ENCODE assay signal across 18 cellular contexts in the genomic region with DNA sequence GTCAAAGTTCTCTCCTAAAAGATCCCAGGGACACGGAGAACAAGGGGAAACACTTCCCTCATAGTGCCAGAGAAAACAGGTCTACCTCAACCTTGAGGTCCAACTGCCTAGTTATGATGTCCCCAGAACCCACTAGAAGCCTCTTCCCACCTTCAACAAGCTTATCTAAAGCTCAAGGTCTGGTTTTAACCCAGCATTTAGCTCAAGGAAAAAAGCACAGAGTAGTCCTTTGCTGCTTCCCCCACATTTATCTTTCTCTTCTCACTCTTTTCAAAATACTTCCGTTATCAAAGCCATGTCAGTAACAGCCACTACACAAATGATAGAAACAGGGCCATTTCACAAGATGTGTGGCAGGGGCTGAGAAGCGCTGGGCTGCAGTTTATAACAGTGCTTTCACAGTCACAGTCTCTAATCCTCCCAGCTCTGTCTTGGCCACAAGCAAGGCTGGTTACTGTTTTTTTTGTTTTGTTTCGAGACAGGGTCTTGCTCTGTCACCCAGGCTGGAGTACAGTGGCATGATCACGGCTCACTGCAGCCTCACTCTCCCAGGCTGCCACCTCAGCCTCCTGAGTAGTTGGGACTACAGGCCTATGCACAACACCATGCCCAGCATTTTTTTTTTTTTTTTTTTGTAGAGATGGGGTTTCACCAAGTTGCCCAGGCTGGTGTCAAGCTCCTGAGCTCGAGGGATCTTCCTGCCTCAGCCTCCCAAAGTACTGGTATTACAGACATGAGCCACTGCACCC.
A peak's percentile ranks its signal among the peaks of the same experiment; 100 is the strongest.
DNase-seq lines count a peak whose midpoint lies in the region; TF ChIP-seq lines count a peak whose summit lies in the region.
"Had no signal": no experiment of that assay in that cellular context is flagged by ENCODE, and none has a peak within 500 bp of the region (broad histone marks: within the 10 kb centered on the region; RNA-seq: fewer than 3 reads in every experiment).

No MANE protein-coding gene starts in this region.

- peak overlapping the region; percentile 44 for H3K27ac ChIP-seq in neutrophil
- H3K27ac ChIP-seq in ovary: no peak overlapping the region
- H3K27ac ChIP-seq: 22Rv1, C4-2B, KMS-11, sigmoid colon, tibial artery had no signal

- WGBS in ovary, 3 donors: 83 to 93% (median 91%) methylated on average over 6 of the region's 6 CpGs

- peaks cover 7% of the 10 kb centered on the region for H3K27me3 Mint-ChIP-seq in brain

- no peak overlapping the region for H3K4me3 ChIP-seq in neutrophil (ENCODE audit: low read depth in 1 of 2, low read length in 1 of 2)
- no peak overlapping the region for H3K4me3 ChIP-seq in ovary
- H3K4me3 ChIP-seq: sigmoid colon, tibial artery had no signal

- H3K4me1 ChIP-seq in neutrophil (ENCODE audit: control insufficient read depth in 1 of 2, insufficient read depth in 1 of 2, low read depth in 1 of 2, low read length in 1 of 2) (peaks cover 30% of the 10 kb centered on the region in 2 experiments), ovary (ENCODE audit: insufficient read depth) (no peaks in the 10 kb centered on the region)
- H3K4me1 ChIP-seq: sigmoid colon, tibial artery had no signal

- no peak overlapping the region for H3K4me3 Mint-ChIP-seq in brain

- intact Hi-C loops in ovary (cut with DNase I): loop anchor here in 2 of 4 donors (10.0 kb wide), 3 partner anchors 817 to 987 kb away; no protein-coding TSS in a partner anchor

- H3K4me1 Mint-ChIP-seq in brain: peaks cover 24% of the 10 kb centered on the region

- H3K36me3 Mint-ChIP-seq in brain: no peaks in the 10 kb centered on the region

- H3K27me3 ChIP-seq in neutrophil (no peaks in the 10 kb centered on the region), ovary (no peaks in the 10 kb centered on the region)
- H3K27me3 ChIP-seq: sigmoid colon, tibial artery had no signal

- H3K9me3 ChIP-seq in neutrophil (no peaks in the 10 kb centered on the region), ovary (no peaks in the 10 kb centered on the region)
- H3K9me3 ChIP-seq: sigmoid colon, tibial artery had no signal

- no peak for TF ChIP-seq CTCF in brain (conservative IDR thresholded peaks at IDR 0.05)
- no peak for TF ChIP-seq CTCF in neutrophil (IDR thresholded peaks at IDR 0.05)
- TF ChIP-seq CTCF in ovary (IDR thresholded peaks at IDR 0.05): no peak

- no peaks in the 10 kb centered on the region for H3K36me3 ChIP-seq in neutrophil
- no peaks in the 10 kb centered on the region for H3K36me3 ChIP-seq in ovary
- H3K36me3 ChIP-seq: sigmoid colon, tibial artery had no signal

- TF ChIP-seq POLR2A in ovary (IDR thresholded peaks at IDR 0.05): no peak

- peaks cover 0 to 3% (median 0%) of the 10 kb centered on the region in 5 experiments for H3K9me3 Mint-ChIP-seq in brain

- no peak for TF ChIP-seq EP300 in ovary (IDR thresholded peaks at IDR 0.05)

- peak overlapping the region in 3 of 5 experiments; percentile 4 to 13 (median 8) for H3K27ac Mint-ChIP-seq in brain

- DNase-seq in NCI-H2227 treated with DMSO at 0.1 percent for 48 hours (lab: John Stamatoyannopoulos, UW): peak; percentile 2
- DNase-seq in NCI-H2227 (lab: John Stamatoyannopoulos, UW; ENCODE audit: unreplicated experiment): no peak
- peak; percentile 51 for DNase-seq in NOMO-1 treated with DMSO at 0.1 percent for 48 hours (lab: John Stamatoyannopoulos, UW; ENCODE audit: unreplicated experiment)
- no peak for DNase-seq in SIG-M5 treated with dmso at 0.1 percent for 504 hours (lab: John Stamatoyannopoulos, UW; ENCODE audit: unreplicated experiment)
- no peak for DNase-seq in LoVo (ENCODE audit: low spot score)
- DNase-seq in ovary: no peak
- DNase-seq: amniotic stem cell; DMS153; NCI-H1694 treated with DMSO at 0.1 percent for 48 hours; NCI-H524; sigmoid colon; stimulated activated CD4-positive, alpha-beta T cell treated with anti-CD3 and anti-CD28 coated beads, Interleukin-2, amount 100 ng/mL, for 48 hours; tibial artery had no signal

Comparison
In these comparisons a context has a peak if more than half of its experiments do, and no peak if none do; other contexts are left out.
1. DNase-seq: peak in NCI-H2227 treated with DMSO at 0.1 percent for 48 hours (single experiment) and NOMO-1 treated with DMSO at 0.1 percent for 48 hours (single experiment); none in NCI-H2227 (single experiment), SIG-M5 treated with dmso at 0.1 percent for 504 hours (single experiment), LoVo (single experiment) and ovary (0 of 5).